ENCODE assay signal across 16 cellular contexts in genomic region chr11:29227816-29228215, GRCh38.
"Had no signal": no experiment of that assay in that cellular context is flagged by ENCODE, and none has a peak within 500 bp of the region (broad histone marks: within the 10 kb centered on the region; RNA-seq: fewer than 3 reads in every experiment).

No MANE protein-coding gene starts in this region.

- H3K27me3 Mint-ChIP-seq: activated CD4-positive, alpha-beta T cell treated with anti-CD3 and anti-CD28 coated beads, Interleukin-2, amount 10 ng/mL, durations not matched to agents 7 days and 5 days; activated naive CD8-positive, alpha-beta T cell treated with anti-CD3 and anti-CD28 coated beads, Interleukin-2, amount 10 ng/mL, durations not matched to agents 7 days and 5 days; brain; central memory CD8-positive, alpha-beta T cell had no signal

- H3K4me3 ChIP-seq: esophagus muscularis mucosa, gastroesophageal sphincter, lower lobe of right lung had no signal

- ATAC-seq: activated T-cell treated with anti-CD3 and anti-CD28 coated beads, Interleukin-2, amount 50 U/mL, for 72 hours; gastroesophageal sphincter; left colon; lower lobe of right lung; stimulated activated effector memory CD8-positive, alpha-beta T cell treated with anti-CD3 and anti-CD28 coated beads, Interleukin-12 subunit alpha, Interleukin-12 subunit beta, amount 100 ng/mL, for 72 hours had no signal

- DNase-seq: activated CD4-positive, alpha-beta T cell treated with anti-CD3 and anti-CD28 coated beads, Interleukin-2, amount 10 ng/mL, durations not matched to agents 7 days and 5 days; activated CD4-positive, CD25-positive, alpha-beta regulatory T cell; activated CD8-positive, alpha-beta memory T cell treated with anti-CD3 and anti-CD28 coated beads, Interleukin-2, amount 50 U/mL, for 48 hours; activated naive CD4-positive, alpha-beta T cell; activated naive CD8-positive, alpha-beta T cell treated with anti-CD3 and anti-CD28 coated beads, Interleukin-2, amount 10 ng/mL, durations not matched to agents 7 days and 5 days; activated T-cell treated with anti-CD3 and anti-CD28 coated beads, Interleukin-2, amount 50 U/mL, for 72 hours; cortex of kidney; effector CD4-positive, alpha-beta T cell; left colon; lower lobe of right lung; nephron progenitor cell had no signal

- H3K4me1 Mint-ChIP-seq: activated CD4-positive, alpha-beta T cell treated with anti-CD3 and anti-CD28 coated beads, Interleukin-2, amount 10 ng/mL, durations not matched to agents 7 days and 5 days; activated naive CD8-positive, alpha-beta T cell treated with anti-CD3 and anti-CD28 coated beads, Interleukin-2, amount 10 ng/mL, durations not matched to agents 7 days and 5 days; central memory CD8-positive, alpha-beta T cell; stimulated activated effector memory CD8-positive, alpha-beta T cell treated with anti-CD3 and anti-CD28 coated beads, Interleukin-12 subunit alpha, Interleukin-12 subunit beta, amount 100 ng/mL, for 72 hours had no signal

- H3K27ac Mint-ChIP-seq: activated CD4-positive, alpha-beta T cell treated with anti-CD3 and anti-CD28 coated beads, Interleukin-2, amount 10 ng/mL, durations not matched to agents 7 days and 5 days; activated naive CD8-positive, alpha-beta T cell treated with anti-CD3 and anti-CD28 coated beads, Interleukin-2, amount 10 ng/mL, durations not matched to agents 7 days and 5 days; activated T-cell treated with anti-CD3 and anti-CD28 coated beads, Interleukin-2, amount 50 U/mL, for 72 hours; nephron progenitor cell; stimulated activated effector memory CD8-positive, alpha-beta T cell treated with anti-CD3 and anti-CD28 coated beads, Interleukin-12 subunit alpha, Interleukin-12 subunit beta, amount 100 ng/mL, for 72 hours had no signal

- H3K9me3 ChIP-seq: lower lobe of right lung had no signal

- H3K27me3 ChIP-seq: esophagus muscularis mucosa, gastroesophageal sphincter had no signal

- H3K4me1 ChIP-seq: gastroesophageal sphincter, lower lobe of right lung had no signal

- H3K4me3 Mint-ChIP-seq: activated CD4-positive, alpha-beta T cell treated with anti-CD3 and anti-CD28 coated beads, Interleukin-2, amount 10 ng/mL, durations not matched to agents 7 days and 5 days; activated naive CD8-positive, alpha-beta T cell treated with anti-CD3 and anti-CD28 coated beads, Interleukin-2, amount 10 ng/mL, durations not matched to agents 7 days and 5 days; activated T-cell treated with anti-CD3 and anti-CD28 coated beads, Interleukin-2, amount 50 U/mL, for 72 hours; central memory CD8-positive, alpha-beta T cell; nephron progenitor cell; stimulated activated effector memory CD8-positive, alpha-beta T cell treated with anti-CD3 and anti-CD28 coated beads, Interleukin-12 subunit alpha, Interleukin-12 subunit beta, amount 100 ng/mL, for 72 hours had no signal

- H3K27ac ChIP-seq: esophagus muscularis mucosa, gastroesophageal sphincter, lower lobe of right lung had no signal

- H3K9me3 Mint-ChIP-seq: brain, nephron progenitor cell had no signal

- H3K36me3 ChIP-seq: esophagus muscularis mucosa, gastroesophageal sphincter, lower lobe of right lung had no signal

- H3K36me3 Mint-ChIP-seq: activated naive CD8-positive, alpha-beta T cell treated with anti-CD3 and anti-CD28 coated beads, Interleukin-2, amount 10 ng/mL, durations not matched to agents 7 days and 5 days; brain; stimulated activated effector memory CD8-positive, alpha-beta T cell treated with anti-CD3 and anti-CD28 coated beads, Interleukin-12 subunit alpha, Interleukin-12 subunit beta, amount 100 ng/mL, for 72 hours had no signal
